ENCODE assay signal across 2 cellular contexts in the genomic region with DNA sequence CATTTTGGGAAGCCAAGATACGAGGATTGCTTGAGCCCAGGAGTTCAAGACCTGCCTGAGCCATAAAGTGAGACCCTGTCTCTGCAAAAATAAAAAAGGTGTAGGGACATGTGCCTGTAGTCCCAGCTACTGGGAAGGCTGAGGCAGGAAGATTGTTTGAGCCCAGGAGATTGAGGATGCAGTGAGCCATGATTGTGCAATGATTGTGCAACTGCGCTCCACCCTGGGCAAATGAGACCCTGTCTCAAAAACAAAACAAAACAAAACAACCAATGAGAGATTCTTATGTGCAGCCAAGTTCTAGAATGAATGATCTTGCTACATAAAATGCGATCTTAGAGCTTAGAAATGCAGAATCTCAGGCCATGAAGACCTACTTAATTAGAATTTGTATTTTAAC.
A peak's percentile ranks its signal among the peaks of the same experiment; 100 is the strongest.
TF ChIP-seq lines count a peak whose summit lies in the region.

No MANE protein-coding gene starts in this region.

TF ChIP-seq in K562, 482 proteins besides CTCF, POLR2A, EP300 and RAD21:
- TF ChIP-seq CEBPG (CRISPR knock-in tag; IDR thresholded peaks at IDR 0.05) (no peak), CEBPG (tag; conservative IDR thresholded peaks at IDR 0.05 in 1 of 2, IDR thresholded peaks at IDR 0.05 in 1 of 2) (peak in 1 of 2 experiments; percentile 62; a peak in 2 of 4 replicates), ZNF124 (CRISPR knock-in tag; IDR thresholded peaks at IDR 0.05) (no peak), CCAR2 (IDR thresholded peaks at IDR 0.05; ENCODE audit: low read depth, low read length) (no peak), ELF4 (CRISPR knock-in tag; IDR thresholded peaks at IDR 0.05) (no peak), CEBPB (tag; IDR thresholded peaks at IDR 0.05) (peak; percentile 82)

TF ChIP-seq in SK-N-SH, 30 proteins besides CTCF, POLR2A, EP300 and RAD21:
- TF ChIP-seq POLR2AphosphoS5 (IDR thresholded peaks at IDR 0.05; ENCODE audit: low read depth, low read length) = no peak
- no peak for TF ChIP-seq NFIC (IDR thresholded peaks at IDR 0.05; ENCODE audit: borderline replicate concordance)
- no peak for TF ChIP-seq FOXJ3 (CRISPR knock-in tag; IDR thresholded peaks at IDR 0.05)
- no peak for TF ChIP-seq MXI1 (IDR thresholded peaks at IDR 0.05; ENCODE audit: low read depth, low read length)
- TF ChIP-seq FOXM1 (IDR thresholded peaks at IDR 0.05; ENCODE audit: low read depth) = no peak
- TF ChIP-seq GATA2 (CRISPR knock-in tag; IDR thresholded peaks at IDR 0.05) = no peak
- no peak for TF ChIP-seq MEF2A (IDR thresholded peaks at IDR 0.05; ENCODE audit: borderline replicate concordance, low read depth)
- TF ChIP-seq TCF12 (IDR thresholded peaks at IDR 0.05) = no peak
- TF ChIP-seq PBX3 (IDR thresholded peaks at IDR 0.05) = no peak
- no peak for TF ChIP-seq ELF1 (IDR thresholded peaks at IDR 0.05)
- TF ChIP-seq TEAD4 (IDR thresholded peaks at IDR 0.05; ENCODE audit: borderline replicate concordance, insufficient read depth) = no peak
- TF ChIP-seq REST (IDR thresholded peaks at IDR 0.05; ENCODE audit: low read depth, low read length) = no peak
- no peak for TF ChIP-seq CHD2 (IDR thresholded peaks at IDR 0.05; ENCODE audit: low read length, partially characterized antibody)
- no peak for TF ChIP-seq RFX5 (IDR thresholded peaks at IDR 0.05; ENCODE audit: low read length)
- no peak for TF ChIP-seq GABPA (IDR thresholded peaks at IDR 0.05; ENCODE audit: low read depth)
